ENCODE assay signal across 18 cellular contexts in genomic region chr16:3754772-3755171, GRCh38.
"Had no signal": no experiment of that assay in that cellular context is flagged by ENCODE, and none has a peak within 500 bp of the region (broad histone marks: within the 10 kb centered on the region; RNA-seq: fewer than 3 reads in every experiment).

No MANE protein-coding gene starts in this region.

- ATAC-seq: effector memory CD8-positive, alpha-beta T cell; left colon; mucosa of descending colon; naive thymus-derived CD8-positive, alpha-beta T cell; sciatic nerve; stimulated activated effector memory CD8-positive, alpha-beta T cell treated with anti-CD3 and anti-CD28 coated beads, Interleukin-12 subunit alpha, Interleukin-12 subunit beta, amount 100 ng/mL, for 72 hours had no signal

- H3K4me2 ChIP-seq: smooth muscle cell had no signal

- H3K27me3 Mint-ChIP-seq: effector memory CD8-positive, alpha-beta T cell; naive thymus-derived CD8-positive, alpha-beta T cell; stimulated activated naive CD8-positive, alpha-beta T cell treated with anti-CD3 and anti-CD28 coated beads, Interleukin-15, Interleukin-2, amounts not matched to agents 100 ng/mL and 50 ng/mL, for 24 hours had no signal

- H3K4me3 ChIP-seq: esophagus squamous epithelium, heart left ventricle, mucosa of descending colon, smooth muscle cell, tibial artery, upper lobe of left lung, uterus had no signal

- H3K4me3 Mint-ChIP-seq: effector memory CD8-positive, alpha-beta T cell; naive thymus-derived CD8-positive, alpha-beta T cell; stimulated activated effector memory CD8-positive, alpha-beta T cell treated with anti-CD3 and anti-CD28 coated beads, Interleukin-12 subunit alpha, Interleukin-12 subunit beta, amount 100 ng/mL, for 72 hours; stimulated activated naive CD8-positive, alpha-beta T cell treated with anti-CD3 and anti-CD28 coated beads, Interleukin-15, Interleukin-2, amounts not matched to agents 100 ng/mL and 50 ng/mL, for 24 hours had no signal

- H3K27me3 ChIP-seq: esophagus squamous epithelium, heart left ventricle, neutrophil, tibial artery, upper lobe of left lung, uterus had no signal

- H3K4me1 ChIP-seq: upper lobe of left lung, uterus had no signal

- H3K27ac ChIP-seq: epithelial cell of prostate, esophagus squamous epithelium, neutrophil, tibial artery, upper lobe of left lung, uterus had no signal

- DNase-seq: effector memory CD8-positive, alpha-beta T cell; esophagus squamous epithelium; heart left ventricle; hippocampal formation; left colon; mucosa of descending colon; naive thymus-derived CD8-positive, alpha-beta T cell; posterior cingulate gyrus; stimulated activated CD4-positive, alpha-beta T cell treated with anti-CD3 and anti-CD28 coated beads, Interleukin-2, amount 100 ng/mL, for 48 hours; tibial artery; upper lobe of left lung; uterus had no signal

- H3K9me3 Mint-ChIP-seq: effector memory CD8-positive, alpha-beta T cell; naive thymus-derived CD8-positive, alpha-beta T cell; stimulated activated effector memory CD8-positive, alpha-beta T cell treated with anti-CD3 and anti-CD28 coated beads, Interleukin-12 subunit alpha, Interleukin-12 subunit beta, amount 100 ng/mL, for 72 hours; stimulated activated naive CD8-positive, alpha-beta T cell treated with anti-CD3 and anti-CD28 coated beads, Interleukin-15, Interleukin-2, amounts not matched to agents 100 ng/mL and 50 ng/mL, for 24 hours had no signal

- H3K36me3 ChIP-seq: uterus had no signal

- H3K27ac Mint-ChIP-seq: effector memory CD8-positive, alpha-beta T cell; stimulated activated effector memory CD8-positive, alpha-beta T cell treated with anti-CD3 and anti-CD28 coated beads, Interleukin-12 subunit alpha, Interleukin-12 subunit beta, amount 100 ng/mL, for 72 hours; stimulated activated naive CD8-positive, alpha-beta T cell treated with anti-CD3 and anti-CD28 coated beads, Interleukin-15, Interleukin-2, amounts not matched to agents 100 ng/mL and 50 ng/mL, for 24 hours had no signal

- H3K9me3 ChIP-seq: esophagus squamous epithelium, heart left ventricle, mucosa of descending colon, neutrophil, tibial artery, upper lobe of left lung, uterus had no signal
